In the genomic region with DNA sequence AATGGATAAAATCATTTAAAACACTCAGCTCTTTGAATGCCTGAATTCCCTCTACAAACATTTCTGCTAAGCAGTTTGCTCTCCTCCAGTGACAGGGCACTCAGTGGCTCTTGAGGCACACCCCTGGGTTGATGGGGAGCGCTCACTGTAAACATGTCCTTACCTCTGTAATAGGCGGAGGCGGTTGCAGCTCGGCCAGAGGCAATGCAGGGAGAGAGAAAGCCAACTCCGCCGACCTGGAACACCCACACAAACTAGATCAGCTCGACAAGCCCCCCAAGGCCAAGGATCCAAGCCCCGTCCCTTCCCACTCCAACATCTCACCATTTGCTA, we compare ENCODE assay signal across 8 cellular contexts. TPM values are rescaled to one million over a fixed set of nuclear protein-coding genes. Genes with fewer than 3 reads are reported as not detected.
A peak's percentile ranks its signal among the peaks of the same experiment; 100 is the strongest.
DNase-seq lines count a peak whose midpoint lies in the region; ATAC-seq and TF ChIP-seq lines count a peak whose summit lies in the region.

No MANE protein-coding gene starts in this region.

- peak overlapping the region; percentile 87 for H4K8ac ChIP-seq in mesenchymal stem cell (ENCODE audit: low read length)

- H3K4me3 ChIP-seq in LNCaP clone FGC (ENCODE audit: low read depth, low read length), result peak overlapping the region; percentile 96
- H3K4me3 ChIP-seq in choroid plexus epithelial cell (ENCODE audit: low read depth, low read length), result peak overlapping the region; percentile 97
- H3K4me3 ChIP-seq in mesenchymal stem cell (ENCODE audit: insufficient read depth in 1 of 2, low read depth in 1 of 2, low read length in 2 of 2), result peak overlapping the region; percentile 82 to 99
- peak overlapping the region; percentile 91 to 97 for H3K4me3 ChIP-seq in vagina

- peaks cover 9% of the 10 kb centered on the region for H3K79me1 ChIP-seq in mesenchymal stem cell (replicated peaks; ENCODE audit: low read length, poor library complexity, severe bottlenecking)

- peak overlapping the region; percentile 95 for H2AFZ ChIP-seq in mesenchymal stem cell (ENCODE audit: low read depth, low read length)

- peak overlapping the region; percentile 78 for H3K4me2 ChIP-seq in mesenchymal stem cell (ENCODE audit: low read length, poor library complexity, severe bottlenecking)

- DNase-seq in ELR (ENCODE audit: low read depth) (peak; percentile 41), LNCaP clone FGC (ENCODE audit: low read depth) (no peak), choroid plexus epithelial cell (ENCODE audit: low read depth) (peak; percentile 19), mesenchymal stem cell (no peak), vagina (ENCODE audit: extremely low spot score in 2 of 2) (no peak), GDM1 (lab: John Stamatoyannopoulos, UW) (no peak), GM19240 (ENCODE audit: insufficient read length, low spot score) (no peak)

- peak overlapping the region; percentile 15 to 96 for H3K4ac ChIP-seq in mesenchymal stem cell (ENCODE audit: low read depth in 1 of 2, low read length in 2 of 2)

- peak; percentile 16 for ATAC-seq in GM21447 (IDR thresholded peaks at IDR 0.05; ENCODE audit: unreplicated experiment)

- H3K23ac ChIP-seq in mesenchymal stem cell (ENCODE audit: low read length in 2 of 2), result no peak overlapping the region

- H3K27ac ChIP-seq in mesenchymal stem cell (ENCODE audit: low read length, poor library complexity, severe bottlenecking) (peak overlapping the region; percentile 5), vagina (peak overlapping the region; percentile 78)

- TF ChIP-seq CTCF in LNCaP clone FGC (IDR thresholded peaks at IDR 0.05; ENCODE audit: control insufficient read depth, extremely low read depth, insufficient read depth) (no peak), choroid plexus epithelial cell (conservative IDR thresholded peaks at IDR 0.05; ENCODE audit: low read depth, low read length) (no peak), vagina (IDR thresholded peaks at IDR 0.05) (no peak)

- no peaks in the 10 kb centered on the region for H3K9me3 ChIP-seq in mesenchymal stem cell (ENCODE audit: control insufficient read depth, low read length)
- H3K9me3 ChIP-seq in vagina, result no peaks in the 10 kb centered on the region

- H3K27me3 ChIP-seq in mesenchymal stem cell (ENCODE audit: control insufficient read depth in 1 of 2, insufficient read depth in 1 of 2, low read length in 2 of 2), result no peaks in the 10 kb centered on the region
- H3K27me3 ChIP-seq in vagina, result no peaks in the 10 kb centered on the region

- WGBS in mesenchymal stem cell, result 0% methylated on average over 8 of the region's 8 CpGs

- H3K14ac ChIP-seq in mesenchymal stem cell (ENCODE audit: low read length in 2 of 2), result peak overlapping the region in 1 of 2 experiments; percentile 44

- peak overlapping the region; percentile 46 to 69 for H3K18ac ChIP-seq in mesenchymal stem cell (ENCODE audit: low read depth in 1 of 2, low read length in 2 of 2)

- H2BK12ac ChIP-seq in mesenchymal stem cell (ENCODE audit: low read length in 2 of 2), result no peak overlapping the region

- H2BK120ac ChIP-seq in mesenchymal stem cell (ENCODE audit: low read depth, low read length), result no peak overlapping the region

- H2AK5ac ChIP-seq in mesenchymal stem cell (ENCODE audit: low read length, severe bottlenecking), result no peak overlapping the region

- no peak for TF ChIP-seq POLR2A in vagina (IDR thresholded peaks at IDR 0.05)

- H4K91ac ChIP-seq in mesenchymal stem cell (ENCODE audit: low read length), result peak overlapping the region; percentile 4

- H2BK15ac ChIP-seq in mesenchymal stem cell (ENCODE audit: low read depth, poor library complexity, severe bottlenecking), result no peak overlapping the region

- peak overlapping the region; percentile 96 for H3K9ac ChIP-seq in mesenchymal stem cell (ENCODE audit: low read length)

- H2BK5ac ChIP-seq in mesenchymal stem cell (ENCODE audit: low read depth, low read length, poor library complexity, severe bottlenecking), result peak overlapping the region; percentile 22

- H3K4me1 ChIP-seq in mesenchymal stem cell (ENCODE audit: control insufficient read depth, insufficient read depth, low read depth, low read length) (peaks cover 3% of the 10 kb centered on the region), vagina (peaks cover 18% of the 10 kb centered on the region)

- H3K36me3 ChIP-seq in mesenchymal stem cell (ENCODE audit: control insufficient read depth in 1 of 2, insufficient read depth in 2 of 2, low read depth in 1 of 2, low read length in 2 of 2) (peaks cover 9 to 12% of the 10 kb centered on the region in 2 experiments), vagina (no peaks in the 10 kb centered on the region)

- intact Hi-C loops in vagina (cut with DNase I), result no loop called here

RNA-seq across cellular contexts. Expression of gene CDC23, which starts 0.3 kb away (rescaled TPM):
- 19.3 TPM for polyA plus RNA-seq in mesenchymal stem cell (2013, experiment 1 of 2)
- polyA plus RNA-seq in mesenchymal stem cell (2013, experiment 2 of 2), result 19.1 TPM
- total RNA-seq in vagina, result 14.2 TPM

RNA-seq across cellular contexts. Expression of gene KIF20A, which starts 33.9 kb away (rescaled TPM):
- polyA plus RNA-seq in mesenchymal stem cell (2013, experiment 1 of 2), result 5.5 TPM
- polyA plus RNA-seq in mesenchymal stem cell (2013, experiment 2 of 2), result 5.5 TPM
- 2.5 TPM for total RNA-seq in vagina

RNA-seq across cellular contexts. Expression of gene BRD8, which starts 34.4 kb away (rescaled TPM):
- 25.7 TPM for polyA plus RNA-seq in mesenchymal stem cell (2013, experiment 1 of 2)
- polyA plus RNA-seq in mesenchymal stem cell (2013, experiment 2 of 2), result 24.8 TPM
- 34.6 TPM for total RNA-seq in vagina

Comparison
In these comparisons a context has a peak if more than half of its experiments do, and no peak if none do; other contexts are left out.
1. DNase-seq: peak in ELR (single experiment) and choroid plexus epithelial cell (single experiment); none in LNCaP clone FGC (single experiment), mesenchymal stem cell (single experiment), vagina (0 of 2), GDM1 (single experiment) and GM19240 (single experiment).
2. Peak in every context shown above with its lines, with median percentiles within 50 percentile points of each other: H3K4me3 ChIP-seq.